8 cellular contexts compared by ENCODE assay signal in the genomic region with DNA sequence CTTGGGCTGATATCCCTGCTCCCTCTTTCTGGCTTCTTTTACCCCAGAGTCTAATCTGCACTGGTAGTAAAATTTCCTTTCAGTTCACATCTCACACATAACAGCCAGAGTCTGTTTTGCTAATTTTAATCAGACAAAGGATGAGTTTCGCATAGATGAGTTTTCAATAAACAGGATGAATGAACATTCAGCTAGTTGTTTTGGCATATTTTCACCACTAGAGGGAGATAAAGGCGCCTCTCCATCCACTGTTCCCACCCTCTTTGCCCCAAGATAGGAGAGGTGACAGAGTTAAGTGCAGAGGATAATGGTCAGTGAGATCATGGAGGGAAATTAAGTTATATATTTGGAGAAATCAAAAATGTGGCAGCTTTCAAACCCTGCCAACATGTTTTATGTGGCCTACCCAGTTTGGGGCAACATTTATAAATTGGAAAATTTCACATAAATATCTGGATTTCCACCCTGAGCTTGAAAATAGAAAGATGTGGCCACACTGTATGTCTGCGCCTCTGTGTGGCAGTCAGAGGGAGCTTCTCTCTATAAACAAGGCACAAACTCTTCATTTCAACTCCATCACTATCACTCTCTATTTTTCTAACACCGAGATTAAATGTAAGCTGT. TPM values are rescaled to one million over a fixed set of nuclear protein-coding genes. Genes with fewer than 3 reads are reported as not detected.
DNase-seq lines count a peak whose midpoint lies in the region; ATAC-seq and TF ChIP-seq lines count a peak whose summit lies in the region.

No MANE protein-coding gene starts in this region.

- whole genome bisulfite sequencing in suprapubic skin, result 43% methylated on average over 4 of the region's 4 CpGs

- no peak for TF ChIP-seq POLR2A in suprapubic skin (IDR thresholded peaks at IDR 0.05)

- no peaks in the 10 kb centered on the region for H3K36me3 ChIP-seq in iPS-20b (ENCODE audit: insufficient read depth, low read depth, low read length)
- no peaks in the 10 kb centered on the region for H3K36me3 ChIP-seq in suprapubic skin

- peak overlapping the region; percentile 93 for H3K27ac ChIP-seq in iPS-20b (ENCODE audit: low read length)
- H3K27ac ChIP-seq in suprapubic skin, result no peak overlapping the region

- in situ Hi-C loops in astrocyte of the cerebellum (cut with HindIII; ENCODE audit: low sequenced_read_pairs), result no loop called here

- H3K27me3 ChIP-seq in iPS-20b (ENCODE audit: insufficient read depth, low read length), result no peaks in the 10 kb centered on the region
- no peaks in the 10 kb centered on the region for H3K27me3 ChIP-seq in suprapubic skin

- H3K4me1 ChIP-seq in iPS-20b (ENCODE audit: insufficient read depth, low read length) (peaks cover 41% of the 10 kb centered on the region), suprapubic skin (peaks cover 18% of the 10 kb centered on the region)

- TF ChIP-seq CTCF in astrocyte of the cerebellum (IDR thresholded peaks at IDR 0.05; ENCODE audit: low read depth, low read length, missing control alignments), result peak; percentile 89
- TF ChIP-seq CTCF in suprapubic skin (IDR thresholded peaks at IDR 0.05), result peak; percentile 47 to 65

- no peak overlapping the region for H3K4me3 ChIP-seq in astrocyte of the cerebellum (ENCODE audit: low read depth, low read length)
- H3K4me3 ChIP-seq in iPS-20b (ENCODE audit: low read length), result peak overlapping the region; percentile 59; the same call in 1 of the 2 replicates
- H3K4me3 ChIP-seq in suprapubic skin, result no peak overlapping the region

- TF ChIP-seq EP300 in suprapubic skin (IDR thresholded peaks at IDR 0.05), result no peak

- DNase-seq in Ammon's horn (ENCODE audit: low spot score) (peak; percentile 65), NCI-H2107 (lab: John Stamatoyannopoulos, UW) (peak; percentile 13), astrocyte of the cerebellum (ENCODE audit: low read depth) (peak; percentile 27), suprapubic skin (ENCODE audit: low spot score in 2 of 2) (no peak)
- DNase-seq in stimulated activated naive CD4-positive, alpha-beta T cell treated with Interleukin-2 at 50 U/mL for 16 hours (lab: John Stamatoyannopoulos, UW), result no peak

- peak overlapping the region; percentile 75; the same call in 1 of the 2 replicates for H3K9ac ChIP-seq in iPS-20b (ENCODE audit: low read depth, low read length)

- ATAC-seq in GM18508 (IDR thresholded peaks at IDR 0.05; ENCODE audit: insufficient read depth, unreplicated experiment) (peak; percentile 83), HG02938 (IDR thresholded peaks at IDR 0.05; ENCODE audit: unreplicated experiment) (peak; percentile 91)

- H3K9me3 ChIP-seq in iPS-20b (ENCODE audit: insufficient read depth, low read depth, low read length), result no peaks in the 10 kb centered on the region
- H3K9me3 ChIP-seq in suprapubic skin, result no peaks in the 10 kb centered on the region

RNA-seq across cellular contexts. Expression of gene DTNA, which starts 48.5 kb away (rescaled TPM):
- total RNA-seq in suprapubic skin, result 10 to 100 TPM in 1 of 4 donors, 1 to 10 TPM in 3; 3.0 to 15.9 (median 5.1) TPM

Comparison
In these comparisons a context has a peak if more than half of its experiments do, and no peak if none do; other contexts are left out.
1. DNase-seq: peak in Ammon's horn (single experiment), NCI-H2107 (single experiment) and astrocyte of the cerebellum (single experiment); none in suprapubic skin (0 of 2) and stimulated activated naive CD4-positive, alpha-beta T cell treated with Interleukin-2 at 50 U/mL for 16 hours (single experiment).